1 cellular context compared by ENCODE assay signal in the genomic region with DNA sequence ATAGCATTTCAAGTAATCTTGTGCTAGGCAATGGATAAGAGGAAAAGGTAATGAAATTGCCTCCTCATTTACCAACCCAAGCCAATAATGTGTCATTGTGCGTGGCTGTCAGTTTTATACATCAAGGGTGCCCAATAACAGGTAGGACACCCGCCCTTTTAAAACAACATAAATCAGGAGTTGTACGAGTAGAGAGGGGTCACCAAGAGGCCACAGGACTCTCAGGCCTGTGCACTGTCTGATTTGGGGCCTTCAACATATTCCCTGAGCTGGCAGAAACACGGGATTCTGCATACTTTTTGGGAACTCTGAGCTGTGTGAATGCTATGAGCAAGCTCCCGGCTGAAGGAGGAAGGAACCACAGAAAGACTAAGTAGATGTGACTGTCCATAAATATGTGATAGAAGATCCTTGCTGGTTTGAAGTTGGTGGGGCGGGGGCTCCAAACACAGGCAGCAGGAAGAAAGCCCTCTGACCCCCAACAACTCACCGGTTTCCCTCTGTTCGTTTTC.
TF ChIP-seq lines count a peak whose summit lies in the region.

No MANE protein-coding gene starts in this region.

TF ChIP-seq in IMR-90, 13 proteins besides CTCF, POLR2A, EP300 and RAD21:
- TF ChIP-seq BHLHE40 (IDR thresholded peaks at IDR 0.05; ENCODE audit: low read depth, low read length) (no peak), SMC3 (IDR thresholded peaks at IDR 0.05; ENCODE audit: low read depth, low read length) (no peak), RCOR1 (IDR thresholded peaks at IDR 0.05; ENCODE audit: insufficient replicate concordance, low read length) (no peak), USF2 (IDR thresholded peaks at IDR 0.05; ENCODE audit: low read depth, low read length) (no peak), CHD1 (IDR thresholded peaks at IDR 0.05; ENCODE audit: low read depth, low read length) (no peak), MXI1 (IDR thresholded peaks at IDR 0.05; ENCODE audit: borderline replicate concordance, low read depth, low read length) (no peak), MAFK (IDR thresholded peaks at IDR 0.05; ENCODE audit: low read depth, low read length) (no peak), FOS (IDR thresholded peaks at IDR 0.05; ENCODE audit: low read depth, low read length) (no peak)
TF ChIP-seq in IMR-90: peak in this region for 0.
